ENCODE assay signal across 22 cellular contexts in the genomic region with DNA sequence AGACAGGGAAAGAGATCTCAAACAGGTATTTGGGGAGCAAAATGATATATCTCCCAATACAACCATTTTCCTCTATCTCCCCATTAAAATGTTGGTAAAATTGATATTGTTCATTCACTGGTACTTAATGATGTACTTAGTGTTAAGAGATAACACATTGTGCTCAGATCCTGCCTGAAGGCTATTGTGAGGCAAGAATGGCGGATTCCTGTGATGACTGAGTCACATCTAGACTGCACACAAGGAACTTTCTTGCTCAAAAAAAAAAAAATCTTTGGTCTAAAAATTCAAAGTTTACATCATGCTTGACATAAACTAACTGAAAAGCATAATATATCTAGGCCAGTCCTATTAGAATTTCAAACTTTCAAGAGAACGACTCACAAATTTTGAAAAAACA.
"Had no signal": no experiment of that assay in that cellular context is flagged by ENCODE, and none has a peak within 500 bp of the region (broad histone marks: within the 10 kb centered on the region; RNA-seq: fewer than 3 reads in every experiment).

No MANE protein-coding gene starts in this region.

- H3K36me3 ChIP-seq: esophagus muscularis mucosa, left ventricle myocardium inferior, ovary, prostate gland, uterus had no signal

- H3K4me1 ChIP-seq: esophagus muscularis mucosa, left ventricle myocardium inferior, prostate gland, testis, uterus had no signal

- H3K4me3 ChIP-seq: esophagus muscularis mucosa, left ventricle myocardium inferior, ovary, prostate gland, testis, uterus had no signal

- ATAC-seq: activated CD8-positive, alpha-beta T cell treated with anti-CD3 and anti-CD28 coated beads, Interleukin-2, amount 10 ng/mL, durations not matched to agents 7 days and 5 days; natural killer cell had no signal

- DNase-seq: activated CD4-positive, alpha-beta T cell treated with anti-CD3 and anti-CD28 coated beads for 1 hour; activated CD4-positive, alpha-beta T cell treated with anti-CD3 and anti-CD28 coated beads, Interleukin-2, amount 50 U/mL, for 1 hour; activated CD8-positive, alpha-beta T cell treated with anti-CD3 and anti-CD28 coated beads, Interleukin-2, amount 10 ng/mL, durations not matched to agents 7 days and 5 days; activated gamma-delta T cell treated with Interleukin-2 at 50 U/mL for 16 hours; activated T-cell treated with anti-CD3 and anti-CD28 coated beads, Interleukin-2, amount 50 U/mL, for 1 hour; aorta; central memory CD4-positive, alpha-beta T cell; dermis blood vessel endothelial cell; effector CD8-positive, alpha-beta T cell; glutamatergic neuron; hippocampal formation; left ventricle myocardium inferior; midbrain; natural killer cell; ovary; stimulated activated CD4-positive, alpha-beta T cell treated with anti-CD3 and anti-CD28 coated beads, Interleukin-2, amount 100 ng/mL, for 48 hours; stimulated activated CD8-positive, alpha-beta memory T cell treated with anti-CD3 and anti-CD28 coated beads, Interleukin-4, amount 100 ng/mL, for 48 hours; stimulated activated naive CD4-positive, alpha-beta T cell; testis; uterus had no signal

- H3K9me3 ChIP-seq: esophagus muscularis mucosa, ovary, prostate gland, testis, uterus had no signal

- H3K27me3 ChIP-seq: esophagus muscularis mucosa, ovary, testis, uterus had no signal

- H3K27ac ChIP-seq: esophagus muscularis mucosa, left ventricle myocardium inferior, ovary, prostate gland, testis, uterus had no signal
